Comparison of ENCODE assay signal across 8 cellular contexts in genomic region chr3:118884748-118885206, GRCh38.
DNase-seq lines count a peak whose midpoint lies in the region; ATAC-seq lines count a peak whose summit lies in the region.

No MANE protein-coding gene starts in this region.

- no peak overlapping the region for H3K4me3 ChIP-seq in effector memory CD4-positive, alpha-beta T cell (ENCODE audit: insufficient read depth, low read depth, low read length, poor library complexity, severe bottlenecking)

- peaks cover 30% of the 10 kb centered on the region for H3K27me3 Mint-ChIP-seq in activated CD4-positive, alpha-beta memory T cell treated with anti-CD3 and anti-CD28 coated beads, Interleukin-2, amount 10 ng/mL, durations not matched to agents 7 days and 5 days

- POLR2A ChIA-PET in activated CD4-positive, alpha-beta memory T cell treated with anti-CD3 and anti-CD28 coated beads, Interleukin-2, amount 10 ng/mL, durations not matched to agents 7 days and 5 days (lab: Charles Lee), result interaction anchor here (1.5 kb wide), 1 partner anchor 356 kb away, joined by 7 read pairs; the partner anchor contains the start of gene B4GALT4

- H3K4me1 ChIP-seq in effector memory CD4-positive, alpha-beta T cell (ENCODE audit: control insufficient read depth, insufficient read depth, low read length, poor library complexity, severe bottlenecking), result no peaks in the 10 kb centered on the region

- CTCF ChIA-PET in activated CD4-positive, alpha-beta memory T cell treated with anti-CD3 and anti-CD28 coated beads, Interleukin-2, amount 10 ng/mL, durations not matched to agents 7 days and 5 days (lab: Charles Lee), result interaction anchor here (0.6 to 6.8 kb wide), 25 partner anchors 8 to 1610 kb away, joined by 3 to 182 read pairs (median 6); partner anchors contain the start of genes B4GALT4 and IGSF11

- peaks cover 4% of the 10 kb centered on the region for H3K27me3 ChIP-seq in effector memory CD4-positive, alpha-beta T cell (replicated peaks; ENCODE audit: control insufficient read depth, insufficient read depth, low read length, poor library complexity, severe bottlenecking)

- no peak overlapping the region for H3K27ac Mint-ChIP-seq in activated CD4-positive, alpha-beta memory T cell treated with anti-CD3 and anti-CD28 coated beads, Interleukin-2, amount 10 ng/mL, durations not matched to agents 7 days and 5 days

- no peaks in the 10 kb centered on the region for H3K9me3 ChIP-seq in effector memory CD4-positive, alpha-beta T cell (ENCODE audit: control insufficient read depth, low read length)

- no peaks in the 10 kb centered on the region for H3K36me3 Mint-ChIP-seq in activated CD4-positive, alpha-beta memory T cell treated with anti-CD3 and anti-CD28 coated beads, Interleukin-2, amount 10 ng/mL, durations not matched to agents 7 days and 5 days (ENCODE audit: low read depth)

- no peak overlapping the region for H3K4me3 Mint-ChIP-seq in activated CD4-positive, alpha-beta memory T cell treated with anti-CD3 and anti-CD28 coated beads, Interleukin-2, amount 10 ng/mL, durations not matched to agents 7 days and 5 days

- DNase-seq in Ammon's horn (ENCODE audit: low spot score) (peak; percentile 88), NCI-H510A (lab: John Stamatoyannopoulos, UW) (peak; percentile 31), middle frontal gyrus (ENCODE audit: extremely low spot score, low spot score) (peak; percentile 68)
- peak; percentile 75 for DNase-seq in activated CD4-positive, alpha-beta memory T cell treated with anti-CD3 and anti-CD28 coated beads, Interleukin-2, amount 10 ng/mL, durations not matched to agents 7 days and 5 days
- DNase-seq in effector memory CD4-positive, alpha-beta T cell, result peak; percentile 33 to 56 (median 39)
- peak; percentile 17 to 58 for DNase-seq in stimulated activated CD8-positive, alpha-beta memory T cell treated with anti-CD3 and anti-CD28 coated beads, Interleukin-4, amount 100 ng/mL, for 4 hours (ENCODE audit: low read depth in 2 of 2, low spot score in 1 of 2)

- peak; percentile 77 for ATAC-seq in GM18909 (IDR thresholded peaks at IDR 0.05; ENCODE audit: poor library complexity, unreplicated experiment)
- peak; percentile 74 for ATAC-seq in HG03175 (IDR thresholded peaks at IDR 0.05; ENCODE audit: unreplicated experiment)

- no peak overlapping the region for H3K27ac ChIP-seq in effector memory CD4-positive, alpha-beta T cell (ENCODE audit: insufficient read depth, low read length, poor library complexity, severe bottlenecking)

- H3K36me3 ChIP-seq in effector memory CD4-positive, alpha-beta T cell (ENCODE audit: control insufficient read depth, insufficient read depth, low read length), result no peaks in the 10 kb centered on the region

- no peaks in the 10 kb centered on the region for H3K9me3 Mint-ChIP-seq in activated CD4-positive, alpha-beta memory T cell treated with anti-CD3 and anti-CD28 coated beads, Interleukin-2, amount 10 ng/mL, durations not matched to agents 7 days and 5 days

- H3K4me1 Mint-ChIP-seq in activated CD4-positive, alpha-beta memory T cell treated with anti-CD3 and anti-CD28 coated beads, Interleukin-2, amount 10 ng/mL, durations not matched to agents 7 days and 5 days, result no peaks in the 10 kb centered on the region

Comparison
In these comparisons a context has a peak if more than half of its experiments do, and no peak if none do; other contexts are left out.
1. DNase-seq: peak in every context shown above with its lines; median percentile 88 in Ammon's horn; 75 in activated CD4-positive, alpha-beta memory T cell treated with anti-CD3 and anti-CD28 coated beads, Interleukin-2, amount 10 ng/mL, durations not matched to agents 7 days and 5 days; 68 in middle frontal gyrus; 39 in effector memory CD4-positive, alpha-beta T cell; 38 in stimulated activated CD8-positive, alpha-beta memory T cell treated with anti-CD3 and anti-CD28 coated beads, Interleukin-4, amount 100 ng/mL, for 4 hours; 31 in NCI-H510A.